In the genomic region with DNA sequence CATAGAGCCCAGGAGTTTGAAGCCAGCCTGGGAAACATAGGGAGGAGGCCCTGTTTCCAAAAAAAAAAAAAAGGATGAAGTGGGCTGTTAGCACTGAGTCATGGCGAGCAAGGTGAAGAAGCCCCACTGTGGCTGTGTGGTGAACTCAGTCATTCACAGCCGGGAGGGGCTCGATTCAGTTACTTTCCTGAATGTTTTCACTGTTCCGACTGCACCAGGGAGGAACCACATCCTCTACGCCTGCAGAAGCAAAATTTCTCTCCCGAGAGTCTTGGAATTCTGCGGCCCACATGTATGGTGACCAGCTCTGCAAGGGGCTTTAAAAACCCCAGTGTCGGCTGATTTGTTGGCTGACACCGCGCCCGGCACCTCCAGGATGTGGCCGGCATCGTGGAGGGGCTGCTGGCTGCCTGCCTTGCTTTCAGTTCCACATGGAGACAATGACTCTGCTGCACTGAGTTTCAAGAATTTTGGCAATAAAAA, we compare ENCODE assay signal across 8 cellular contexts. TPM values are rescaled to one million over a fixed set of nuclear protein-coding genes. Genes with fewer than 3 reads are reported as not detected.
A peak's percentile ranks its signal among the peaks of the same experiment; 100 is the strongest.
DNase-seq lines count a peak whose midpoint lies in the region; ATAC-seq and TF ChIP-seq lines count a peak whose summit lies in the region.

No MANE protein-coding gene starts in this region.

- H3K4me1 Mint-ChIP-seq in MCF 10A (ENCODE audit: insufficient read depth, unreplicated experiment), result no peaks in the 10 kb centered on the region
- H3K4me1 Mint-ChIP-seq in activated naive CD8-positive, alpha-beta T cell (ENCODE audit: low read depth), result peaks cover 20% of the 10 kb centered on the region
- H3K4me1 Mint-ChIP-seq in stimulated activated naive CD8-positive, alpha-beta T cell treated with anti-CD3 and anti-CD28 coated beads, Interleukin-15, amount 100 ng/mL, for 72 hours, result peaks cover 69% of the 10 kb centered on the region

- H3K4me3 Mint-ChIP-seq in MCF 10A (ENCODE audit: unreplicated experiment), result no peak overlapping the region
- peak overlapping the region; percentile 84 for H3K4me3 Mint-ChIP-seq in activated naive CD8-positive, alpha-beta T cell
- peak overlapping the region; percentile 60 to 77 for H3K4me3 Mint-ChIP-seq in stimulated activated naive CD8-positive, alpha-beta T cell treated with anti-CD3 and anti-CD28 coated beads, Interleukin-15, amount 100 ng/mL, for 72 hours

- TF ChIP-seq POLR2A in breast epithelium (IDR thresholded peaks at IDR 0.05) (no peak), NB4 (IDR thresholded peaks at IDR 0.05; ENCODE audit: extremely low read depth, insufficient read length) (no peak)

- H3K27ac ChIP-seq in breast epithelium (peak overlapping the region; percentile 12 to 38), lower lobe of right lung (peak overlapping the region; percentile 80)

- H3K27me3 Mint-ChIP-seq in MCF 10A (ENCODE audit: insufficient read depth, unreplicated experiment), result no peaks in the 10 kb centered on the region
- H3K27me3 Mint-ChIP-seq in activated naive CD8-positive, alpha-beta T cell, result no peaks in the 10 kb centered on the region
- no peaks in the 10 kb centered on the region for H3K27me3 Mint-ChIP-seq in stimulated activated naive CD8-positive, alpha-beta T cell treated with anti-CD3 and anti-CD28 coated beads, Interleukin-15, amount 100 ng/mL, for 72 hours

- no peaks in the 10 kb centered on the region for H3K9me3 ChIP-seq in breast epithelium
- no peaks in the 10 kb centered on the region for H3K9me3 ChIP-seq in lower lobe of right lung

- intact Hi-C loops in breast epithelium (cut with DNase I; ENCODE audit: low total_unique reads) (no loop called here), MCF 10A (cut with micrococcal nuclease) (no loop called here), lower lobe of right lung (cut with DNase I) (no loop called here)

- no peak for ATAC-seq in lower lobe of right lung
- ATAC-seq in stimulated activated naive CD8-positive, alpha-beta T cell treated with anti-CD3 and anti-CD28 coated beads, Interleukin-15, amount 100 ng/mL, for 72 hours, result peak; percentile 87

- CTCF ChIA-PET in MCF 10A (lab: Yijun Ruan, JAX), result no interaction called here

- no peaks in the 10 kb centered on the region for H3K9me3 Mint-ChIP-seq in MCF 10A (ENCODE audit: unreplicated experiment)
- H3K9me3 Mint-ChIP-seq in activated naive CD8-positive, alpha-beta T cell (ENCODE audit: low read depth), result no peaks in the 10 kb centered on the region
- no peaks in the 10 kb centered on the region for H3K9me3 Mint-ChIP-seq in stimulated activated naive CD8-positive, alpha-beta T cell treated with anti-CD3 and anti-CD28 coated beads, Interleukin-15, amount 100 ng/mL, for 72 hours

- BruUV-seq in MCF 10A (replicated peaks; lab: Mats Ljungman, UMichigan), result no TSS peak

- H3K4me1 ChIP-seq in breast epithelium (peaks cover 0 to 8% of the 10 kb centered on the region in 2 donors), lower lobe of right lung (peaks cover 57% of the 10 kb centered on the region)

- H3K36me3 Mint-ChIP-seq in MCF 10A (ENCODE audit: insufficient read depth, unreplicated experiment), result no peaks in the 10 kb centered on the region
- H3K36me3 Mint-ChIP-seq in activated naive CD8-positive, alpha-beta T cell, result no peaks in the 10 kb centered on the region

- DNase-seq in breast epithelium (ENCODE audit: low spot score in 2 of 2) (no peak), MCF 10A (ENCODE audit: unreplicated experiment) (no peak), NB4 (ENCODE audit: low read depth) (peak; percentile 86), lower lobe of right lung (peak; percentile 70), NCI-H146 treated with DMSO at 0.1 percent for 48 hours (lab: John Stamatoyannopoulos, UW; ENCODE audit: unreplicated experiment) (no peak), cerebellar cortex (ENCODE audit: low spot score) (no peak)
- DNase-seq in stimulated activated naive CD8-positive, alpha-beta T cell treated with anti-CD3 and anti-CD28 coated beads, Interleukin-15, amount 100 ng/mL, for 72 hours, result peak; percentile 63 to 76

- H3K36me3 ChIP-seq in breast epithelium (no peaks in the 10 kb centered on the region), lower lobe of right lung (no peaks in the 10 kb centered on the region)

- TF ChIP-seq CTCF in breast epithelium (IDR thresholded peaks at IDR 0.05) (no peak), MCF 10A (IDR thresholded peaks at IDR 0.05; ENCODE audit: unreplicated experiment) (no peak), NB4 (IDR thresholded peaks at IDR 0.05; ENCODE audit: low read depth, low read length) (no peak), lower lobe of right lung (IDR thresholded peaks at IDR 0.05) (no peak)

- no peak overlapping the region for H3K27ac Mint-ChIP-seq in MCF 10A (ENCODE audit: low read depth, unreplicated experiment)
- peak overlapping the region; percentile 94 for H3K27ac Mint-ChIP-seq in activated naive CD8-positive, alpha-beta T cell
- H3K27ac Mint-ChIP-seq in stimulated activated naive CD8-positive, alpha-beta T cell treated with anti-CD3 and anti-CD28 coated beads, Interleukin-15, amount 100 ng/mL, for 72 hours, result peak overlapping the region; percentile 59 to 86

- POLR2A ChIA-PET in MCF 10A (lab: Yijun Ruan, JAX), result no interaction called here

- H3K27me3 ChIP-seq in breast epithelium (no peaks in the 10 kb centered on the region), lower lobe of right lung (ENCODE audit: low read depth) (no peaks in the 10 kb centered on the region)

- H3K4me3 ChIP-seq in breast epithelium (peak overlapping the region in 2 of 3 donors; percentile 30 to 55), NB4 (ENCODE audit: low read depth, low read length) (peak overlapping the region; percentile 63), lower lobe of right lung (peak overlapping the region; percentile 31)

RNA-seq across cellular contexts. Expression of gene GRAMD4, which starts 27.8 kb away (rescaled TPM):
- total RNA-seq in breast epithelium, result 10 to 100 TPM; 28.4 to 85.6 (median 61.0) TPM
- total RNA-seq in MCF 10A (2022), result 15.6 and 23.7 TPM in 2 replicates
- 58.1 TPM for total RNA-seq in lower lobe of right lung

RNA-seq across cellular contexts. Expression of gene CELSR1, which starts 55.0 kb away (rescaled TPM):
- 10 to 100 TPM in 2 of 3 donors, under 1 TPM in 1; 0.96 to 36.7 (median 21.2) TPM for total RNA-seq in breast epithelium
- 49.1 and 69.2 TPM in 2 replicates for total RNA-seq in MCF 10A (2022)
- 51.8 TPM for total RNA-seq in lower lobe of right lung

Comparison
In these comparisons a context has a peak if more than half of its experiments do, and no peak if none do; other contexts are left out.
1. DNase-seq: peak in NB4 (single experiment), lower lobe of right lung (single experiment) and stimulated activated naive CD8-positive, alpha-beta T cell treated with anti-CD3 and anti-CD28 coated beads, Interleukin-15, amount 100 ng/mL, for 72 hours (2 of 2); none in breast epithelium (0 of 2), MCF 10A (single experiment), NCI-H146 treated with DMSO at 0.1 percent for 48 hours (single experiment) and cerebellar cortex (single experiment).
2. Peak in every context shown above with its lines, with median percentiles within 50 percentile points of each other: H3K4me3 ChIP-seq.